ENCODE assay signal across 20 cellular contexts in genomic region chr22:20635227-20635591, GRCh38.
A peak's percentile ranks its signal among the peaks of the same experiment; 100 is the strongest.
DNase-seq lines count a peak whose midpoint lies in the region; ATAC-seq and TF ChIP-seq lines count a peak whose summit lies in the region.
"Had no signal": no experiment of that assay in that cellular context is flagged by ENCODE, and none has a peak within 500 bp of the region (broad histone marks: within the 10 kb centered on the region; RNA-seq: fewer than 3 reads in every experiment).

No MANE protein-coding gene starts in this region.

- peaks cover 2% of the 10 kb centered on the region for H3K4me1 Mint-ChIP-seq in activated naive CD8-positive, alpha-beta T cell treated with anti-CD3 and anti-CD28 coated beads, Interleukin-2, amount 10 ng/mL, durations not matched to agents 7 days and 5 days
- no peaks in the 10 kb centered on the region for H3K4me1 Mint-ChIP-seq in activated naive CD8-positive, alpha-beta T cell treated with anti-CD3 and anti-CD28 coated beads for 36 hours
- H3K4me1 Mint-ChIP-seq in endodermal cell: peaks cover 9% of the 10 kb centered on the region
- H3K4me1 Mint-ChIP-seq in activated CD8-positive, alpha-beta T cell treated with anti-CD3 and anti-CD28 coated beads for 36 hours (ENCODE audit: low read depth): peaks cover 2% of the 10 kb centered on the region

- peak overlapping the region; percentile 47 for H3K27ac Mint-ChIP-seq in activated naive CD8-positive, alpha-beta T cell treated with anti-CD3 and anti-CD28 coated beads, Interleukin-2, amount 10 ng/mL, durations not matched to agents 7 days and 5 days
- H3K27ac Mint-ChIP-seq in activated naive CD8-positive, alpha-beta T cell treated with anti-CD3 and anti-CD28 coated beads for 36 hours: no peak overlapping the region
- H3K27ac Mint-ChIP-seq in endodermal cell: peak overlapping the region; percentile 39
- no peak overlapping the region for H3K27ac Mint-ChIP-seq in activated CD8-positive, alpha-beta T cell treated with anti-CD3 and anti-CD28 coated beads for 36 hours
- H3K27ac Mint-ChIP-seq: CD8-positive, alpha-beta T cell; HFFc6 had no signal

- no peak overlapping the region for H3K9ac ChIP-seq in endodermal cell (ENCODE audit: extremely low read depth, low read length, poor library complexity, severe bottlenecking)

- POLR2A ChIA-PET in activated naive CD8-positive, alpha-beta T cell treated with anti-CD3 and anti-CD28 coated beads, Interleukin-2, amount 10 ng/mL, durations not matched to agents 7 days and 5 days (lab: Charles Lee): no interaction called here
- POLR2A ChIA-PET in activated CD8-positive, alpha-beta T cell treated with anti-CD3 and anti-CD28 coated beads for 36 hours (lab: Charles Lee): no interaction called here

- no peak for ATAC-seq in activated naive CD8-positive, alpha-beta T cell treated with anti-CD3 and anti-CD28 coated beads, Interleukin-2, amount 10 ng/mL, durations not matched to agents 7 days and 5 days (ENCODE audit: low read depth)
- ATAC-seq in GM18909 (IDR thresholded peaks at IDR 0.05; ENCODE audit: poor library complexity, unreplicated experiment): no peak
- no peak for ATAC-seq in activated CD8-positive, alpha-beta T cell treated with anti-CD3 and anti-CD28 coated beads for 36 hours
- ATAC-seq: A549; CD8-positive, alpha-beta T cell; HCT116; HepG2 had no signal

- H3K4me3 ChIP-seq in endodermal cell (ENCODE audit: low read length) (no peak overlapping the region), prostate gland (no peak overlapping the region)
- H3K4me3 ChIP-seq: A549 had no signal

- no peaks in the 10 kb centered on the region for H3K36me3 ChIP-seq in endodermal cell (ENCODE audit: control insufficient read depth, insufficient read depth, low read length)
- H3K36me3 ChIP-seq in prostate gland: no peaks in the 10 kb centered on the region

- TF ChIP-seq CTCF in endodermal cell (conservative IDR thresholded peaks at IDR 0.05): no peak
- no peak for TF ChIP-seq CTCF in prostate gland (IDR thresholded peaks at IDR 0.05)
- TF ChIP-seq CTCF in activated CD8-positive, alpha-beta T cell treated with anti-CD3 and anti-CD28 coated beads for 36 hours (IDR thresholded peaks at IDR 0.05): no peak

- H3K27ac ChIP-seq in endodermal cell (ENCODE audit: low read depth, low read length) (no peak overlapping the region), prostate gland (no peak overlapping the region)
- H3K27ac ChIP-seq: 22Rv1, A549 had no signal

- CTCF ChIA-PET in activated CD8-positive, alpha-beta T cell treated with anti-CD3 and anti-CD28 coated beads for 36 hours (lab: Charles Lee): interaction anchor here (1.3 kb wide), 1 partner anchor 11 kb away, joined by 3 read pairs; no protein-coding TSS in a partner anchor

- 84% methylated on average over 2 to 6 of the region's 6 CpGs for WGBS in endodermal cell (ENCODE audit: insufficient coverage in 1 of 2, insufficient read length in 1 of 2), 2 experiments
- 91% methylated on average over 6 of the region's 6 CpGs for WGBS in prostate gland

- TF ChIP-seq POLR2A in prostate gland (IDR thresholded peaks at IDR 0.05): no peak

- H3K9me3 Mint-ChIP-seq in activated naive CD8-positive, alpha-beta T cell treated with anti-CD3 and anti-CD28 coated beads, Interleukin-2, amount 10 ng/mL, durations not matched to agents 7 days and 5 days: no peaks in the 10 kb centered on the region
- H3K9me3 Mint-ChIP-seq in activated naive CD8-positive, alpha-beta T cell treated with anti-CD3 and anti-CD28 coated beads for 36 hours: peaks cover 2% of the 10 kb centered on the region
- H3K9me3 Mint-ChIP-seq in endodermal cell: no peaks in the 10 kb centered on the region
- H3K9me3 Mint-ChIP-seq in activated CD8-positive, alpha-beta T cell treated with anti-CD3 and anti-CD28 coated beads for 36 hours: no peaks in the 10 kb centered on the region
- H3K9me3 Mint-ChIP-seq: CD8-positive, alpha-beta T cell had no signal

- H3K36me3 Mint-ChIP-seq in activated naive CD8-positive, alpha-beta T cell treated with anti-CD3 and anti-CD28 coated beads, Interleukin-2, amount 10 ng/mL, durations not matched to agents 7 days and 5 days: no peaks in the 10 kb centered on the region
- no peaks in the 10 kb centered on the region for H3K36me3 Mint-ChIP-seq in activated naive CD8-positive, alpha-beta T cell treated with anti-CD3 and anti-CD28 coated beads for 36 hours
- no peaks in the 10 kb centered on the region for H3K36me3 Mint-ChIP-seq in endodermal cell (ENCODE audit: low read depth)
- no peaks in the 10 kb centered on the region for H3K36me3 Mint-ChIP-seq in activated CD8-positive, alpha-beta T cell treated with anti-CD3 and anti-CD28 coated beads for 36 hours (ENCODE audit: low read depth)
- H3K36me3 Mint-ChIP-seq: CD8-positive, alpha-beta T cell had no signal

- H3K4me1 ChIP-seq in endodermal cell (ENCODE audit: control insufficient read depth, insufficient read depth, low read length) (peaks cover 8% of the 10 kb centered on the region), prostate gland (replicated peaks) (no peaks in the 10 kb centered on the region)
- H3K4me1 ChIP-seq: A549 had no signal

- intact Hi-C loops in posterior vena cava (cut with DNase I): no loop called here
- intact Hi-C loops in prostate gland (cut with DNase I): no loop called here
- intact Hi-C loops in activated CD8-positive, alpha-beta T cell treated with anti-CD3 and anti-CD28 coated beads for 36 hours (cut with micrococcal nuclease): no loop called here

- H3K9me3 ChIP-seq in endodermal cell (ENCODE audit: control insufficient read depth, low read length) (peaks cover 4% of the 10 kb centered on the region), prostate gland (no peaks in the 10 kb centered on the region)
- H3K9me3 ChIP-seq: A549 had no signal

- H3K27me3 Mint-ChIP-seq in activated naive CD8-positive, alpha-beta T cell treated with anti-CD3 and anti-CD28 coated beads, Interleukin-2, amount 10 ng/mL, durations not matched to agents 7 days and 5 days: peaks cover 13% of the 10 kb centered on the region
- H3K27me3 Mint-ChIP-seq in activated naive CD8-positive, alpha-beta T cell treated with anti-CD3 and anti-CD28 coated beads for 36 hours: peaks cover 5% of the 10 kb centered on the region
- no peaks in the 10 kb centered on the region for H3K27me3 Mint-ChIP-seq in endodermal cell (ENCODE audit: insufficient read depth)
- peaks cover 1% of the 10 kb centered on the region for H3K27me3 Mint-ChIP-seq in activated CD8-positive, alpha-beta T cell treated with anti-CD3 and anti-CD28 coated beads for 36 hours

- H3K27me3 ChIP-seq in endodermal cell (ENCODE audit: control insufficient read depth, insufficient read depth, low read length, poor library complexity, severe bottlenecking) (no peaks in the 10 kb centered on the region), prostate gland (replicated peaks; ENCODE audit: insufficient read depth) (no peaks in the 10 kb centered on the region)

- no peak overlapping the region for H3K4me3 Mint-ChIP-seq in activated naive CD8-positive, alpha-beta T cell treated with anti-CD3 and anti-CD28 coated beads, Interleukin-2, amount 10 ng/mL, durations not matched to agents 7 days and 5 days
- no peak overlapping the region for H3K4me3 Mint-ChIP-seq in activated naive CD8-positive, alpha-beta T cell treated with anti-CD3 and anti-CD28 coated beads for 36 hours
- H3K4me3 Mint-ChIP-seq in endodermal cell: no peak overlapping the region
- H3K4me3 Mint-ChIP-seq in activated CD8-positive, alpha-beta T cell treated with anti-CD3 and anti-CD28 coated beads for 36 hours: no peak overlapping the region
- H3K4me3 Mint-ChIP-seq: CD8-positive, alpha-beta T cell; HFFc6 had no signal

- no peak for DNase-seq in activated naive CD8-positive, alpha-beta T cell treated with anti-CD3 and anti-CD28 coated beads, Interleukin-2, amount 10 ng/mL, durations not matched to agents 7 days and 5 days
- no peak for DNase-seq in activated naive CD8-positive, alpha-beta T cell treated with anti-CD3 and anti-CD28 coated beads for 36 hours
- no peak for DNase-seq in endodermal cell
- DNase-seq in posterior vena cava (ENCODE audit: low spot score): peak; percentile 47
- no peak for DNase-seq in prostate gland (ENCODE audit: low spot score)
- DNase-seq in anterior cingulate cortex (lab: John Stamatoyannopoulos, UW): no peak
- no peak for DNase-seq in activated CD8-positive, alpha-beta T cell treated with anti-CD3 and anti-CD28 coated beads for 36 hours
- DNase-seq: AML-193; Calu3; CD8-positive, alpha-beta T cell; DND-41; EL; GOT3; H7; HFFc6 had no signal

Comparison
In these comparisons a context has a peak if more than half of its experiments do, and no peak if none do; other contexts are left out.
1. H3K27ac Mint-ChIP-seq: peak in activated naive CD8-positive, alpha-beta T cell treated with anti-CD3 and anti-CD28 coated beads, Interleukin-2, amount 10 ng/mL, durations not matched to agents 7 days and 5 days (single experiment) and endodermal cell (single experiment); none in activated naive CD8-positive, alpha-beta T cell treated with anti-CD3 and anti-CD28 coated beads for 36 hours (single experiment) and activated CD8-positive, alpha-beta T cell treated with anti-CD3 and anti-CD28 coated beads for 36 hours (single experiment).